Comparison of ENCODE assay signal across 24 cellular contexts in genomic region chr1:209648366-209648765, GRCh38. TPM values are rescaled to one million over a fixed set of nuclear protein-coding genes. Genes with fewer than 3 reads are reported as not detected.
DNase-seq lines count a peak whose midpoint lies in the region; ATAC-seq, FAIRE-seq and TF ChIP-seq lines count a peak whose summit lies in the region.
"Had no signal": no experiment of that assay in that cellular context is flagged by ENCODE, and none has a peak within 500 bp of the region (broad histone marks: within the 10 kb centered on the region; RNA-seq: fewer than 3 reads in every experiment).

No MANE protein-coding gene starts in this region.

- no peak for ATAC-seq in psoas muscle
- ATAC-seq: effector memory CD8-positive, alpha-beta T cell; left lobe of liver; stimulated activated effector memory CD8-positive, alpha-beta T cell treated with anti-CD3 and anti-CD28 coated beads, Interleukin-12 subunit alpha, Interleukin-12 subunit beta, amount 100 ng/mL, for 72 hours; T-cell had no signal

- 60 to 85% (median 79%) methylated on average over 1 of the region's 1 CpG for WGBS in psoas muscle, 3 donors

- peak overlapping the region; percentile 43 to 93 (median 84); a peak in 21 of 22 replicates for H3K27ac ChIP-seq in BLaER1 treated with 17β-estradiol and CSF1 and Interleukin-3, amounts not matched to agents 10 nM and 100 nM
- no peak overlapping the region for H3K27ac ChIP-seq in Karpas-422 (ENCODE audit: low read length)
- H3K27ac ChIP-seq in psoas muscle = peak overlapping the region; percentile 74
- peak overlapping the region in 1 of 2 donors; percentile 32 for H3K27ac ChIP-seq in kidney (ENCODE audit: low read depth in 2 of 2, low read length in 2 of 2)
- no peak overlapping the region for H3K27ac ChIP-seq in CD4-positive, alpha-beta memory T cell (ENCODE audit: low read depth, low read length)
- H3K27ac ChIP-seq: C4-2B, cardiac muscle cell, prostate gland had no signal

- peak overlapping the region; percentile 83 to 99 (median 95) for H3K4me2 ChIP-seq in BLaER1 treated with 17β-estradiol and CSF1 and Interleukin-3, amounts not matched to agents 10 nM and 100 nM
- no peak overlapping the region for H3K4me2 ChIP-seq in Karpas-422 (ENCODE audit: low read depth, low read length, poor library complexity, severe bottlenecking)

- peak; percentile 20 for DNase-seq in Karpas-422
- DNase-seq in psoas muscle = no peak
- no peak for DNase-seq in kidney
- no peak for DNase-seq in OCI-M2 (lab: John Stamatoyannopoulos, UW; ENCODE audit: unreplicated experiment)
- DNase-seq in CD4-positive, alpha-beta memory T cell = no peak
- DNase-seq: activated CD4-positive, alpha-beta memory T cell treated with anti-CD3 and anti-CD28 coated beads for 36 hours; activated naive CD8-positive, alpha-beta T cell treated with anti-CD3 and anti-CD28 coated beads for 36 hours; activated T-cell treated with anti-CD3 and anti-CD28 coated beads, Interleukin-2, amount 50 U/mL, for 48 hours; DMS79 treated with DMSO at 0.1 percent for 48 hours; effector memory CD8-positive, alpha-beta T cell; H7; KG1; naive B cell; NCI-H1105 treated with DMSO at 0.1 percent for 48 hours; RPMI8226; T-cell; thyroid gland had no signal

- CTCF ChIA-PET in CD4-positive, alpha-beta memory T cell (lab: Charles Lee; ENCODE audit: partially characterized antibody) = interaction anchor here (1.1 to 2.3 kb wide), 2 partner anchors 72 to 82 kb away, joined by 3 to 7 read pairs; no protein-coding TSS in a partner anchor

- peaks cover 90% of the 10 kb centered on the region for H3K4me1 Mint-ChIP-seq in dendritic cell treated with granulocyte-macrophage colony-stimulating factor and Interleukin-4, amounts not matched to agents 40 ng/mL and 50 ng/mL, for 4 days (ENCODE audit: low read depth)
- peaks cover 21 to 42% (median 26%) of the 10 kb centered on the region in 4 donors for H3K4me1 Mint-ChIP-seq in CD4-positive, alpha-beta memory T cell
- H3K4me1 Mint-ChIP-seq: naive B cell had no signal

- H3K27me3 ChIP-seq in BLaER1 treated with 17β-estradiol and CSF1 and Interleukin-3, amounts not matched to agents 10 nM and 100 nM = no peaks in the 10 kb centered on the region
- H3K27me3 ChIP-seq in Karpas-422 (ENCODE audit: low read length) (no peaks in the 10 kb centered on the region), psoas muscle (ENCODE audit: insufficient read depth in 3 of 3, low read length in 2 of 3) (no peaks in the 10 kb centered on the region)
- H3K27me3 ChIP-seq in CD4-positive, alpha-beta memory T cell (ENCODE audit: insufficient read depth, low read length) = no peaks in the 10 kb centered on the region
- H3K27me3 ChIP-seq: cardiac muscle cell, thyroid gland had no signal

- no peak for FAIRE-seq in kidney (lab: Jason Lieb, UNC)

- POLR2A ChIA-PET in CD4-positive, alpha-beta memory T cell (lab: Charles Lee; ENCODE audit: partially characterized antibody) = no interaction called here

- H3K36me3 Mint-ChIP-seq in dendritic cell treated with granulocyte-macrophage colony-stimulating factor and Interleukin-4, amounts not matched to agents 40 ng/mL and 50 ng/mL, for 4 days (ENCODE audit: low read depth) = no peaks in the 10 kb centered on the region
- H3K36me3 Mint-ChIP-seq in CD4-positive, alpha-beta memory T cell = no peaks in the 10 kb centered on the region
- H3K36me3 Mint-ChIP-seq: activated CD4-positive, alpha-beta memory T cell treated with anti-CD3 and anti-CD28 coated beads for 36 hours; activated naive CD8-positive, alpha-beta T cell treated with anti-CD3 and anti-CD28 coated beads for 36 hours; naive B cell; stimulated activated effector memory CD8-positive, alpha-beta T cell treated with anti-CD3 and anti-CD28 coated beads, Interleukin-12 subunit alpha, Interleukin-12 subunit beta, amount 100 ng/mL, for 72 hours; T-cell had no signal

- no peaks in the 10 kb centered on the region for H3K79me2 ChIP-seq in Karpas-422 (ENCODE audit: low read length)

- H3K27ac Mint-ChIP-seq in dendritic cell treated with granulocyte-macrophage colony-stimulating factor and Interleukin-4, amounts not matched to agents 40 ng/mL and 50 ng/mL, for 4 days = peak overlapping the region; percentile 83
- H3K27ac Mint-ChIP-seq in CD4-positive, alpha-beta memory T cell = peak overlapping the region in 1 of 7 donors; percentile 59
- H3K27ac Mint-ChIP-seq: activated naive CD8-positive, alpha-beta T cell treated with anti-CD3 and anti-CD28 coated beads for 36 hours; effector memory CD8-positive, alpha-beta T cell; naive B cell; T-cell had no signal

- no peaks in the 10 kb centered on the region for H3K9me3 ChIP-seq in BLaER1 treated with 17β-estradiol and CSF1 and Interleukin-3, amounts not matched to agents 10 nM and 100 nM (replicated peaks in 1 of 11)
- H3K9me3 ChIP-seq in Karpas-422 (ENCODE audit: low read length) (no peaks in the 10 kb centered on the region), psoas muscle (no peaks in the 10 kb centered on the region), kidney (ENCODE audit: control insufficient read depth in 1 of 2, low read length in 2 of 2) (no peaks in the 10 kb centered on the region)
- no peaks in the 10 kb centered on the region for H3K9me3 ChIP-seq in CD4-positive, alpha-beta memory T cell (ENCODE audit: control insufficient read depth in 1 of 2, low read length in 2 of 2)
- H3K9me3 ChIP-seq: prostate gland, thyroid gland had no signal

- H4K20me1 ChIP-seq in BLaER1 treated with 17β-estradiol and CSF1 and Interleukin-3, amounts not matched to agents 10 nM and 100 nM = no peaks in the 10 kb centered on the region
- H4K20me1 ChIP-seq in Karpas-422 (ENCODE audit: insufficient read depth, low read depth, low read length) = no peaks in the 10 kb centered on the region

- intact Hi-C loops in dendritic cell treated with granulocyte-macrophage colony-stimulating factor and Interleukin-4, amounts not matched to agents 40 ng/mL and 50 ng/mL, for 4 days (cut with micrococcal nuclease) = loop anchor here (5.0 kb wide), 1 partner anchor 44 kb away; no protein-coding TSS in a partner anchor
- intact Hi-C loops in psoas muscle (cut with DNase I) = no loop called here
- intact Hi-C loops in kidney (cut with DNase I) = no loop called here
- intact Hi-C loops in CD4-positive, alpha-beta memory T cell (cut with micrococcal nuclease) = no loop called here

- no peaks in the 10 kb centered on the region for H3K9me2 ChIP-seq in Karpas-422 (replicated peaks; ENCODE audit: insufficient read depth, low read length)

- H3K9ac ChIP-seq in BLaER1 treated with 17β-estradiol and CSF1 and Interleukin-3, amounts not matched to agents 10 nM and 100 nM = peak overlapping the region in 9 of 11 experiments; percentile 16 to 82 (median 69); a peak in 16 of 22 replicates
- H3K9ac ChIP-seq in Karpas-422 (ENCODE audit: low read length) (no peak overlapping the region), kidney (ENCODE audit: low read length in 2 of 2) (no peak overlapping the region)

- no peaks in the 10 kb centered on the region for H3K9me3 Mint-ChIP-seq in dendritic cell treated with granulocyte-macrophage colony-stimulating factor and Interleukin-4, amounts not matched to agents 40 ng/mL and 50 ng/mL, for 4 days
- H3K9me3 Mint-ChIP-seq in CD4-positive, alpha-beta memory T cell = no peaks in the 10 kb centered on the region
- H3K9me3 Mint-ChIP-seq: activated CD4-positive, alpha-beta memory T cell treated with anti-CD3 and anti-CD28 coated beads for 36 hours; activated naive CD8-positive, alpha-beta T cell treated with anti-CD3 and anti-CD28 coated beads for 36 hours; effector memory CD8-positive, alpha-beta T cell; naive B cell; stimulated activated effector memory CD8-positive, alpha-beta T cell treated with anti-CD3 and anti-CD28 coated beads, Interleukin-12 subunit alpha, Interleukin-12 subunit beta, amount 100 ng/mL, for 72 hours; T-cell had no signal

- H3K4me1 ChIP-seq in BLaER1 treated with 17β-estradiol and CSF1 and Interleukin-3, amounts not matched to agents 10 nM and 100 nM = peaks cover 81 to 100% (median 99%) of the 10 kb centered on the region in 10 experiments
- H3K4me1 ChIP-seq in Karpas-422 (ENCODE audit: low read length) (no peaks in the 10 kb centered on the region), psoas muscle (peaks cover 54% of the 10 kb centered on the region), kidney (ENCODE audit: control insufficient read depth in 1 of 2, insufficient read depth in 1 of 2, low read depth in 1 of 2, low read length in 2 of 2) (peaks cover 48 to 49% of the 10 kb centered on the region in 2 donors)
- H3K4me1 ChIP-seq in CD4-positive, alpha-beta memory T cell (ENCODE audit: insufficient read depth, low read length) = peaks cover 26% of the 10 kb centered on the region

- H3K36me3 ChIP-seq in BLaER1 treated with 17β-estradiol and CSF1 and Interleukin-3, amounts not matched to agents 10 nM and 100 nM = no peaks in the 10 kb centered on the region
- H3K36me3 ChIP-seq in Karpas-422 (ENCODE audit: insufficient read depth, low read length) (no peaks in the 10 kb centered on the region), psoas muscle (ENCODE audit: insufficient read depth in 1 of 2, low read depth in 1 of 2) (no peaks in the 10 kb centered on the region), kidney (ENCODE audit: control insufficient read depth in 1 of 2, insufficient read depth in 2 of 2, low read length in 2 of 2) (no peaks in the 10 kb centered on the region)
- no peaks in the 10 kb centered on the region for H3K36me3 ChIP-seq in CD4-positive, alpha-beta memory T cell (ENCODE audit: insufficient read depth, low read length)
- H3K36me3 ChIP-seq: cardiac muscle cell, prostate gland, thyroid gland had no signal

- no peak for TF ChIP-seq CTCF in psoas muscle (IDR thresholded peaks at IDR 0.05)
- no peak for TF ChIP-seq CTCF in kidney (IDR thresholded peaks at IDR 0.05; ENCODE audit: borderline replicate concordance, extremely low read depth, insufficient read depth)

- no peak overlapping the region for H2AFZ ChIP-seq in Karpas-422 (ENCODE audit: low read length)

- no peak overlapping the region for H3K4me3 Mint-ChIP-seq in dendritic cell treated with granulocyte-macrophage colony-stimulating factor and Interleukin-4, amounts not matched to agents 40 ng/mL and 50 ng/mL, for 4 days
- no peak overlapping the region for H3K4me3 Mint-ChIP-seq in CD4-positive, alpha-beta memory T cell
- H3K4me3 Mint-ChIP-seq: activated CD4-positive, alpha-beta memory T cell treated with anti-CD3 and anti-CD28 coated beads for 36 hours; activated naive CD8-positive, alpha-beta T cell treated with anti-CD3 and anti-CD28 coated beads for 36 hours; effector memory CD8-positive, alpha-beta T cell; naive B cell; stimulated activated effector memory CD8-positive, alpha-beta T cell treated with anti-CD3 and anti-CD28 coated beads, Interleukin-12 subunit alpha, Interleukin-12 subunit beta, amount 100 ng/mL, for 72 hours; T-cell had no signal

- peaks cover 11% of the 10 kb centered on the region for H3K27me3 Mint-ChIP-seq in dendritic cell treated with granulocyte-macrophage colony-stimulating factor and Interleukin-4, amounts not matched to agents 40 ng/mL and 50 ng/mL, for 4 days
- no peaks in the 10 kb centered on the region for H3K27me3 Mint-ChIP-seq in CD4-positive, alpha-beta memory T cell
- H3K27me3 Mint-ChIP-seq: activated CD4-positive, alpha-beta memory T cell treated with anti-CD3 and anti-CD28 coated beads for 36 hours; activated naive CD8-positive, alpha-beta T cell treated with anti-CD3 and anti-CD28 coated beads for 36 hours; effector memory CD8-positive, alpha-beta T cell; T-cell had no signal

- H3K4me3 ChIP-seq in BLaER1 treated with 17β-estradiol and CSF1 and Interleukin-3, amounts not matched to agents 10 nM and 100 nM = peak overlapping the region in 7 of 10 experiments; percentile 23 to 63 (median 48); a peak in 13 of 20 replicates
- no peak overlapping the region for H3K4me3 ChIP-seq in Karpas-422 (ENCODE audit: low read length)
- H3K4me3 ChIP-seq in psoas muscle = no peak overlapping the region
- no peak overlapping the region for H3K4me3 ChIP-seq in kidney (ENCODE audit: low read length in 2 of 2)
- no peak overlapping the region for H3K4me3 ChIP-seq in CD4-positive, alpha-beta memory T cell (ENCODE audit: low read length in 2 of 2)
- H3K4me3 ChIP-seq: cardiac muscle cell, prostate gland, thyroid gland had no signal

RNA-seq across cellular contexts. Expression of gene LAMB3, which starts 3.9 kb away (rescaled TPM):
- 0.04 and 1.3 TPM in 2 replicates for total RNA-seq in Karpas-422 (2014; rRNA removed; shearing (Covaris generic); ENCODE audit: low replicate concordance)
- 1 to 10 TPM in 3 of 4 donors, under 1 TPM in 1; 0.88 to 2.7 (median 1.8) TPM for total RNA-seq in psoas muscle
- polyA plus RNA-seq in psoas muscle = 1 to 10 TPM in 2 of 3 donors, under 1 TPM in 1; 0.98 to 2.6 (median 2.0) TPM
- 59.7 TPM for total RNA-seq in kidney
- 2.5 TPM for polyA plus RNA-seq in kidney (ENCODE audit: insufficient read depth, low read depth, low replicate concordance)
- total RNA-seq in CD4-positive, alpha-beta memory T cell = under 1 TPM; 0.38 to 0.69 TPM
- polyA plus RNA-seq in CD4-positive, alpha-beta memory T cell = under 1 TPM in 1 of 2 donors, not detected in 1; 0.18 TPM

RNA-seq across cellular contexts. Expression of gene G0S2, which starts 26.8 kb away (rescaled TPM):
- total RNA-seq in Karpas-422 (2014; rRNA removed; shearing (Covaris generic); ENCODE audit: low replicate concordance) = 6.9 and 17.2 TPM in 2 replicates
- total RNA-seq in psoas muscle (100 to 1,000 TPM in 2 of 4 donors, 10 to 100 TPM in 2; 50.0 to 468 (median 92.8) TPM), kidney (15.5 TPM)
- polyA plus RNA-seq in psoas muscle (100 to 1,000 TPM in 1 of 3 donors, 10 to 100 TPM in 2; 49.9 to 561 (median 89.0) TPM), kidney (ENCODE audit: insufficient read depth, low read depth, low replicate concordance) (103 TPM)
- total RNA-seq in CD4-positive, alpha-beta memory T cell = 1 to 10 TPM in 1 of 2 experiments, not detected in 1; 1.2 TPM
- polyA plus RNA-seq in CD4-positive, alpha-beta memory T cell = 1 to 10 TPM in 1 of 2 donors, under 1 TPM in 1; 0.58 to 2.0 TPM

RNA-seq across cellular contexts. Expression of gene HSD11B1, which starts 56.3 kb away (rescaled TPM):
- not detected in 2 replicates for total RNA-seq in Karpas-422 (2014; rRNA removed; shearing (Covaris generic); ENCODE audit: low replicate concordance)
- total RNA-seq in psoas muscle (1 to 10 TPM; 1.3 to 3.0 (median 2.1) TPM), kidney (1.8 TPM)
- polyA plus RNA-seq in psoas muscle (1 to 10 TPM; 1.0 to 2.0 (median 1.2) TPM), kidney (ENCODE audit: insufficient read depth, low read depth, low replicate concordance) (5.5 TPM)
- total RNA-seq in CD4-positive, alpha-beta memory T cell = under 1 TPM in 1 of 2 experiments, not detected in 1; 0.49 TPM
- polyA plus RNA-seq in CD4-positive, alpha-beta memory T cell = 1 to 10 TPM; 5.6 to 7.3 TPM
- total RNA-seq: cardiac muscle cell, H7 had no signal
- polyA plus RNA-seq: cardiac muscle cell had no signal

Comparison
In these comparisons a context has a peak if more than half of its experiments do, and no peak if none do; other contexts are left out.
1. H3K27ac ChIP-seq: peak in BLaER1 treated with 17β-estradiol and CSF1 and Interleukin-3, amounts not matched to agents 10 nM and 100 nM (11 of 11) and psoas muscle (single experiment); none in Karpas-422 (single experiment) and CD4-positive, alpha-beta memory T cell (single experiment).
2. H3K4me3 ChIP-seq: peak in BLaER1 treated with 17β-estradiol and CSF1 and Interleukin-3, amounts not matched to agents 10 nM and 100 nM (7 of 10); none in Karpas-422 (single experiment), psoas muscle (single experiment), kidney (0 of 2) and CD4-positive, alpha-beta memory T cell (0 of 2).
3. H3K9ac ChIP-seq: peak in BLaER1 treated with 17β-estradiol and CSF1 and Interleukin-3, amounts not matched to agents 10 nM and 100 nM (9 of 11); none in Karpas-422 (single experiment) and kidney (0 of 2).
4. RNA of gene LAMB3, which starts 3.9 kb away (total RNA-seq): 59.7 TPM in kidney (single experiment); 0.88 to 2.7 TPM in psoas muscle, 0.04 to 1.3 TPM in Karpas-422 and 0.38 to 0.69 TPM in CD4-positive, alpha-beta memory T cell; every median in the first group is over 10 times any median in the second.